In genomic region chr11:839875-840617, GRCh38 we compare ENCODE assay signal across 9 cellular contexts. TPM values are rescaled to one million over a fixed set of nuclear protein-coding genes. Genes with fewer than 3 reads are reported as not detected.
DNase-seq lines count a peak whose midpoint lies in the region; FAIRE-seq and TF ChIP-seq lines count a peak whose summit lies in the region.
"Had no signal": no experiment of that assay in that cellular context is flagged by ENCODE, and none has a peak within 500 bp of the region (broad histone marks: within the 10 kb centered on the region; RNA-seq: fewer than 3 reads in every experiment).

No MANE protein-coding gene starts in this region.

- H3K4me1 ChIP-seq in GM23248 (ENCODE audit: insufficient read depth) (peaks cover 10% of the 10 kb centered on the region), keratinocyte (ENCODE audit: control insufficient read depth, extremely low read depth, insufficient read depth, low read length) (peaks cover 34% of the 10 kb centered on the region)

- TF ChIP-seq CTCF in keratinocyte (optimal IDR thresholded peaks at IDR 0.05 in 1 of 3, IDR thresholded peaks at IDR 0.05 in 1 of 3, conservative IDR thresholded peaks at IDR 0.05 in 1 of 3; ENCODE audit: extremely low read depth in 1 of 3, insufficient read depth in 2 of 3, low read length in 3 of 3): peak in 2 of 3 experiments; percentile 63 to 74

- in situ Hi-C loops in GM23248 (cut with MboI): no loop called here

- no peaks in the 10 kb centered on the region for H4K20me1 ChIP-seq in GM23248 (ENCODE audit: insufficient read depth)
- H4K20me1 ChIP-seq in keratinocyte (ENCODE audit: control insufficient read depth, extremely low read depth, insufficient read depth, low read length): peaks cover 20% of the 10 kb centered on the region

- POLR2A ChIA-PET in activated CD4-positive, alpha-beta memory T cell treated with anti-CD3 and anti-CD28 coated beads for 36 hours (lab: Charles Lee): interaction anchor here (0.7 to 1.2 kb wide), 4 partner anchors 9 to 30 kb away, joined by 3 to 5 read pairs (median 4); no protein-coding TSS in a partner anchor

- H3K9me2 ChIP-seq in GM23248 (ENCODE audit: insufficient read depth): no peaks in the 10 kb centered on the region

- H3K27ac ChIP-seq in GM23248 (peak overlapping the region; percentile 89), keratinocyte (ENCODE audit: control insufficient read depth, insufficient read depth, low read length) (no peak overlapping the region)

- H3K9me3 Mint-ChIP-seq in activated CD4-positive, alpha-beta memory T cell treated with anti-CD3 and anti-CD28 coated beads for 36 hours: no peaks in the 10 kb centered on the region

- peaks cover 5% of the 10 kb centered on the region for H3K36me3 Mint-ChIP-seq in activated CD4-positive, alpha-beta memory T cell treated with anti-CD3 and anti-CD28 coated beads for 36 hours

- H3K4me2 ChIP-seq in GM23248 (ENCODE audit: unreplicated experiment) (peak overlapping the region; percentile 92), keratinocyte (ENCODE audit: control insufficient read depth, extremely low read depth, insufficient read depth, low read depth, low read length) (peak overlapping the region; percentile 82)

- H3K9me3 ChIP-seq in GM23248 (ENCODE audit: low read depth) (no peaks in the 10 kb centered on the region), keratinocyte (ENCODE audit: control insufficient read depth, low read depth, low read length) (no peaks in the 10 kb centered on the region)

- 67 to 71% methylated on average over 24 of the region's 25 CpGs for WGBS in GM23248 (ENCODE audit: low coverage in 1 of 2, low lambda C conversion rate in 2 of 2, missing lambda C conversion rate in 2 of 2), 2 experiments

- H3K36me3 ChIP-seq in GM23248 (ENCODE audit: low read depth): peaks cover 17% of the 10 kb centered on the region
- peaks cover 28 to 30% of the 10 kb centered on the region in 2 experiments for H3K36me3 ChIP-seq in keratinocyte (ENCODE audit: control insufficient read depth in 2 of 2, extremely low read depth in 1 of 2, insufficient read depth in 2 of 2, low read length in 2 of 2)

- H3K4me3 ChIP-seq in GM23248: peak overlapping the region; percentile 84
- peak overlapping the region; percentile 92 to 96 (median 95) for H3K4me3 ChIP-seq in keratinocyte (ENCODE audit: control insufficient read depth in 2 of 3, extremely low read depth in 1 of 3, insufficient read depth in 2 of 3, low read depth in 1 of 3, low read length in 3 of 3)

- H2AFZ ChIP-seq in GM23248: no peak overlapping the region
- H2AFZ ChIP-seq in keratinocyte (ENCODE audit: control insufficient read depth, low read length): no peak overlapping the region

- H3K4me3 Mint-ChIP-seq in activated CD4-positive, alpha-beta memory T cell treated with anti-CD3 and anti-CD28 coated beads for 36 hours: peak overlapping the region; percentile 85

- H3K79me2 ChIP-seq in GM23248 (ENCODE audit: insufficient read depth) (peaks cover 69% of the 10 kb centered on the region), keratinocyte (ENCODE audit: control insufficient read depth, insufficient read depth, low read length) (peaks cover 63% of the 10 kb centered on the region)

- peaks cover 4% of the 10 kb centered on the region for H3K27me3 Mint-ChIP-seq in activated CD4-positive, alpha-beta memory T cell treated with anti-CD3 and anti-CD28 coated beads for 36 hours

- peak; percentile 19 to 28 for DNase-seq in AML-193 (lab: John Stamatoyannopoulos, UW)
- DNase-seq in GM23248: peak; percentile 69
- no peak for DNase-seq in activated CD4-positive, alpha-beta memory T cell treated with anti-CD3 and anti-CD28 coated beads for 36 hours
- DNase-seq in keratinocyte (ENCODE audit: low read depth, low spot score): no peak
- no peak for DNase-seq in NCI-H748 (lab: John Stamatoyannopoulos, UW; ENCODE audit: unreplicated experiment)
- DNase-seq in NCI-H1092 treated with DMSO at 0.1 percent for 48 hours (lab: John Stamatoyannopoulos, UW): no peak
- DNase-seq in NCI-H69 (lab: John Stamatoyannopoulos, UW): no peak
- no peak for DNase-seq in NCI-H187 treated with DMSO at 0.1 percent for 48 hours (lab: John Stamatoyannopoulos, UW)
- DNase-seq: SHP77 had no signal

- peaks cover 21% of the 10 kb centered on the region for H3F3A ChIP-seq in GM23248 (ENCODE audit: insufficient read depth)

- no peak overlapping the region for H3K27ac Mint-ChIP-seq in activated CD4-positive, alpha-beta memory T cell treated with anti-CD3 and anti-CD28 coated beads for 36 hours

- peaks cover 22% of the 10 kb centered on the region for H3K4me1 Mint-ChIP-seq in activated CD4-positive, alpha-beta memory T cell treated with anti-CD3 and anti-CD28 coated beads for 36 hours (ENCODE audit: low read depth)

- no peak for FAIRE-seq in keratinocyte (lab: Jason Lieb, UNC)

- H3K9me1 ChIP-seq in keratinocyte (ENCODE audit: control insufficient read depth, extremely low read depth, insufficient read depth, low read length): peaks cover 3% of the 10 kb centered on the region

- H3K27me3 ChIP-seq in GM23248 (replicated peaks; ENCODE audit: insufficient read depth): no peaks in the 10 kb centered on the region
- no peaks in the 10 kb centered on the region for H3K27me3 ChIP-seq in keratinocyte (ENCODE audit: control insufficient read depth, extremely low read depth, insufficient read depth, low read length)

- intact Hi-C loops in activated CD4-positive, alpha-beta memory T cell treated with anti-CD3 and anti-CD28 coated beads for 36 hours (cut with micrococcal nuclease): loop anchor here (5.0 kb wide), 1 partner anchor 87 kb away; the partner anchor contains the start of gene AP2A2

- CTCF ChIA-PET in activated CD4-positive, alpha-beta memory T cell treated with anti-CD3 and anti-CD28 coated beads for 36 hours (lab: Charles Lee): no interaction called here

- H3K9ac ChIP-seq in GM23248 (peak overlapping the region; percentile 96), keratinocyte (ENCODE audit: control insufficient read depth, extremely low read depth, insufficient read depth, low read length) (peak overlapping the region; percentile 90)

- dilution Hi-C loops in keratinocyte (cut with MboI; ENCODE audit: extremely low pct_ligation_motif_present, low sequenced_read_pairs): no loop called here

RNA-seq across cellular contexts. Expression of gene POLR2L, which starts 2.3 kb away (rescaled TPM):
- total RNA-seq in GM23248 (2014; rRNA removed; shearing (Covaris generic)): 67.8 and 113 TPM in 2 replicates
- polyA plus RNA-seq in GM23248 (2016; fragmentation: Nextera tagmentation; extraction: Ambion mirVana) (804 and 820 TPM in 2 replicates), keratinocyte (145 to 308 TPM (median 245 TPM) in 3 replicates)
- 10 to 100 TPM; 70.4 to 74.0 TPM for total RNA-seq in activated CD4-positive, alpha-beta memory T cell treated with anti-CD3 and anti-CD28 coated beads for 36 hours
- 53.9 TPM for polyA plus RNA-seq in keratinocyte (2011; ENCODE audit: low read depth)
- 254 and 686 TPM in 2 replicates for polyA plus RNA-seq in keratinocyte (2011; cell fraction: cytosol; rRNA removed)
- polyA plus RNA-seq in keratinocyte (2011; cell fraction: nucleus; rRNA removed): 57.9 and 117 TPM in 2 replicates
- polyA plus RNA-seq in keratinocyte (2012; ENCODE audit: low replicate concordance): 439 and 595 TPM in 2 replicates
- 169 to 422 TPM (median 281 TPM) in 3 replicates for polyA minus RNA-seq in keratinocyte
- 635 TPM for polyA minus RNA-seq in keratinocyte (2011; cell fraction: cytosol; rRNA and poly(A)+ RNA removed)
- 83.4 and 100 TPM in 2 replicates for polyA minus RNA-seq in keratinocyte (2011; cell fraction: nucleus; rRNA and poly(A)+ RNA removed)

RNA-seq across cellular contexts. Expression of gene TSPAN4, which starts 2.6 kb away (rescaled TPM):
- 340 and 393 TPM in 2 replicates for total RNA-seq in GM23248 (2014; rRNA removed; shearing (Covaris generic))
- polyA plus RNA-seq in GM23248 (2016; fragmentation: Nextera tagmentation; extraction: Ambion mirVana): 343 and 344 TPM in 2 replicates
- 1 to 10 TPM; 5.2 to 5.3 TPM for total RNA-seq in activated CD4-positive, alpha-beta memory T cell treated with anti-CD3 and anti-CD28 coated beads for 36 hours
- polyA plus RNA-seq in keratinocyte: 42.1 to 73.0 TPM (median 70.8 TPM) in 3 replicates
- polyA plus RNA-seq in keratinocyte (2011; ENCODE audit: low read depth): 14.6 TPM
- 25.9 and 74.4 TPM in 2 replicates for polyA plus RNA-seq in keratinocyte (2011; cell fraction: cytosol; rRNA removed)
- 97.5 and 133 TPM in 2 replicates for polyA plus RNA-seq in keratinocyte (2011; cell fraction: nucleus; rRNA removed)
- polyA plus RNA-seq in keratinocyte (2012; ENCODE audit: low replicate concordance): 53.2 and 84.1 TPM in 2 replicates
- polyA minus RNA-seq in keratinocyte: 45.2 to 67.9 TPM (median 59.9 TPM) in 3 replicates
- polyA minus RNA-seq in keratinocyte (2011; cell fraction: cytosol; rRNA and poly(A)+ RNA removed): 67.5 TPM
- 28.2 and 31.7 TPM in 2 replicates for polyA minus RNA-seq in keratinocyte (2011; cell fraction: nucleus; rRNA and poly(A)+ RNA removed)

RNA-seq across cellular contexts. Expression of gene CD151, which starts 7.3 kb away (rescaled TPM):
- total RNA-seq in GM23248 (2014; rRNA removed; shearing (Covaris generic)): 1,651 and 1,751 TPM in 2 replicates
- polyA plus RNA-seq in GM23248 (2016; fragmentation: Nextera tagmentation; extraction: Ambion mirVana): 796 and 807 TPM in 2 replicates
- total RNA-seq in activated CD4-positive, alpha-beta memory T cell treated with anti-CD3 and anti-CD28 coated beads for 36 hours: 10 to 100 TPM; 40.2 to 40.9 TPM
- polyA plus RNA-seq in keratinocyte: 434 to 997 TPM (median 500 TPM) in 3 replicates
- polyA plus RNA-seq in keratinocyte (2011; ENCODE audit: low read depth): 184 TPM
- polyA plus RNA-seq in keratinocyte (2011; cell fraction: cytosol; rRNA removed): 356 and 591 TPM in 2 replicates
- 672 and 821 TPM in 2 replicates for polyA plus RNA-seq in keratinocyte (2011; cell fraction: nucleus; rRNA removed)
- 312 and 611 TPM in 2 replicates for polyA plus RNA-seq in keratinocyte (2012; ENCODE audit: low replicate concordance)
- 548 to 874 TPM (median 870 TPM) in 3 replicates for polyA minus RNA-seq in keratinocyte
- polyA minus RNA-seq in keratinocyte (2011; cell fraction: cytosol; rRNA and poly(A)+ RNA removed): 641 TPM
- 486 and 491 TPM in 2 replicates for polyA minus RNA-seq in keratinocyte (2011; cell fraction: nucleus; rRNA and poly(A)+ RNA removed)

RNA-seq across cellular contexts. Expression of gene CRACR2B, which starts 12.3 kb away (rescaled TPM):
- total RNA-seq in GM23248 (2014; rRNA removed; shearing (Covaris generic)): 0.38 and 2.3 TPM in 2 replicates
- polyA plus RNA-seq in GM23248 (2016; fragmentation: Nextera tagmentation; extraction: Ambion mirVana) (1.2 and 2.0 TPM in 2 replicates), keratinocyte (0.17 to 1.1 TPM (median 0.34 TPM) in 3 replicates)
- 1 to 10 TPM; 1.8 to 2.3 TPM for total RNA-seq in activated CD4-positive, alpha-beta memory T cell treated with anti-CD3 and anti-CD28 coated beads for 36 hours
- polyA plus RNA-seq in keratinocyte (2011; ENCODE audit: low read depth): 0.15 TPM
- polyA plus RNA-seq in keratinocyte (2011; cell fraction: cytosol; rRNA removed): 0.22 and 0.62 TPM in 2 replicates
- 0.47 and 0.84 TPM in 2 replicates for polyA plus RNA-seq in keratinocyte (2011; cell fraction: nucleus; rRNA removed)
- polyA plus RNA-seq in keratinocyte (2012; ENCODE audit: low replicate concordance): 0.31 and 0.87 TPM in 2 replicates
- 0.20 TPM in 1 of 3 replicates, not detected in the others for polyA minus RNA-seq in keratinocyte
- 3.1 TPM for polyA minus RNA-seq in keratinocyte (2011; cell fraction: cytosol; rRNA and poly(A)+ RNA removed)
- not detected in 2 replicates for polyA minus RNA-seq in keratinocyte (2011; cell fraction: nucleus; rRNA and poly(A)+ RNA removed)

RNA-seq across cellular contexts. Expression of gene PNPLA2, which starts 21.3 kb away (rescaled TPM):
- 35.2 and 38.7 TPM in 2 replicates for total RNA-seq in GM23248 (2014; rRNA removed; shearing (Covaris generic))
- polyA plus RNA-seq in GM23248 (2016; fragmentation: Nextera tagmentation; extraction: Ambion mirVana) (87.6 and 98.1 TPM in 2 replicates), keratinocyte (5.3 to 14.3 TPM (median 10.2 TPM) in 3 replicates)
- 10 to 100 TPM; 33.2 to 35.0 TPM for total RNA-seq in activated CD4-positive, alpha-beta memory T cell treated with anti-CD3 and anti-CD28 coated beads for 36 hours
- 7.8 TPM for polyA plus RNA-seq in keratinocyte (2011; ENCODE audit: low read depth)
- polyA plus RNA-seq in keratinocyte (2011; cell fraction: cytosol; rRNA removed): 7.5 and 14.2 TPM in 2 replicates
- 62.4 and 82.8 TPM in 2 replicates for polyA plus RNA-seq in keratinocyte (2011; cell fraction: nucleus; rRNA removed)
- polyA plus RNA-seq in keratinocyte (2012; ENCODE audit: low replicate concordance): 23.7 and 65.0 TPM in 2 replicates
- 14.7 to 28.3 TPM (median 22.9 TPM) in 3 replicates for polyA minus RNA-seq in keratinocyte
- 16.7 TPM for polyA minus RNA-seq in keratinocyte (2011; cell fraction: cytosol; rRNA and poly(A)+ RNA removed)
- 29.9 and 33.8 TPM in 2 replicates for polyA minus RNA-seq in keratinocyte (2011; cell fraction: nucleus; rRNA and poly(A)+ RNA removed)

Comparison
In these comparisons a context has a peak if more than half of its experiments do, and no peak if none do; other contexts are left out.
1. DNase-seq: peak in AML-193 (2 of 2) and GM23248 (single experiment); none in activated CD4-positive, alpha-beta memory T cell treated with anti-CD3 and anti-CD28 coated beads for 36 hours (single experiment), keratinocyte (single experiment), NCI-H748 (single experiment), NCI-H1092 treated with DMSO at 0.1 percent for 48 hours (single experiment), NCI-H69 (single experiment) and NCI-H187 treated with DMSO at 0.1 percent for 48 hours (single experiment).
2. RNA of gene TSPAN4, which starts 2.6 kb away (total RNA-seq): 340 to 393 TPM in GM23248; 5.2 to 5.3 TPM in activated CD4-positive, alpha-beta memory T cell treated with anti-CD3 and anti-CD28 coated beads for 36 hours; every median in the first group is over 10 times any median in the second.
3. RNA of gene CD151, which starts 7.3 kb away (total RNA-seq): 1,651 to 1,751 TPM in GM23248; 40.2 to 40.9 TPM in activated CD4-positive, alpha-beta memory T cell treated with anti-CD3 and anti-CD28 coated beads for 36 hours; every median in the first group is over 10 times any median in the second.